Comparison of ENCODE assay signal across 9 cellular contexts in the genomic region with DNA sequence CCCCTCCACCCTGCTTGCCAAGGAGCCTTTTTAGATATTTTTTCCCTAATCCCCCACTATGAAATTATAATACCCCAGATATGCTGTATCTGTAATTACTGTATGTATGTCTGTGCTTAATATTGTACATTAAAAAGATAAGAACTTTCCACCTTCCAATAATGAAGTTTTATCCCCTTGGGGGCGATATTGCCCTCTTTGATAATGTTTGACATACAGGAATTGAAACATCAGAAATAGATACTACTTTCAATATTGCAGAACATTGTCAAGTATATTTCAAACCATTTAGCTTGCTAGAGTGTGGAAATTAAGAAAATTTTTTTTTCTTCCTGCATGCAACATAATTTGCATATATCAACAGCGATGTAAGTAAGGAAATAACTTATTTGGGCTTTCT. TPM values are rescaled to one million over a fixed set of nuclear protein-coding genes. Genes with fewer than 3 reads are reported as not detected.
DNase-seq lines count a peak whose midpoint lies in the region; ATAC-seq lines count a peak whose summit lies in the region.
"Had no signal": no experiment of that assay in that cellular context is flagged by ENCODE, and none has a peak within 500 bp of the region (broad histone marks: within the 10 kb centered on the region; RNA-seq: fewer than 3 reads in every experiment).

No MANE protein-coding gene starts in this region.

- POLR2A ChIA-PET in activated CD8-positive, alpha-beta T cell treated with anti-CD3 and anti-CD28 coated beads, Interleukin-2, amount 10 ng/mL, durations not matched to agents 7 days and 5 days (lab: Charles Lee) = no interaction called here

- no peaks in the 10 kb centered on the region for H3K27me3 Mint-ChIP-seq in activated CD8-positive, alpha-beta T cell treated with anti-CD3 and anti-CD28 coated beads, Interleukin-2, amount 10 ng/mL, durations not matched to agents 7 days and 5 days (ENCODE audit: low read depth)
- no peaks in the 10 kb centered on the region for H3K27me3 Mint-ChIP-seq in naive B cell
- H3K27me3 Mint-ChIP-seq in natural killer cell treated with Interleukin-12 subunit alpha and Interleukin-12 subunit beta and Interleukin-15 and Interleukin-18, amount 100 ng/mL, for 72 hours = no peaks in the 10 kb centered on the region

- no peaks in the 10 kb centered on the region for H3K36me3 Mint-ChIP-seq in activated CD8-positive, alpha-beta T cell treated with anti-CD3 and anti-CD28 coated beads, Interleukin-2, amount 10 ng/mL, durations not matched to agents 7 days and 5 days (ENCODE audit: low read depth)
- no peaks in the 10 kb centered on the region for H3K36me3 Mint-ChIP-seq in naive B cell
- no peaks in the 10 kb centered on the region for H3K36me3 Mint-ChIP-seq in natural killer cell treated with Interleukin-12 subunit alpha and Interleukin-12 subunit beta and Interleukin-15 and Interleukin-18, amount 100 ng/mL, for 72 hours

- no peaks in the 10 kb centered on the region for H3K9me3 Mint-ChIP-seq in activated CD8-positive, alpha-beta T cell treated with anti-CD3 and anti-CD28 coated beads, Interleukin-2, amount 10 ng/mL, durations not matched to agents 7 days and 5 days (ENCODE audit: insufficient read depth)
- H3K9me3 Mint-ChIP-seq in naive B cell = peaks cover 0 to 1% (median 0%) of the 10 kb centered on the region in 7 donors
- no peaks in the 10 kb centered on the region for H3K9me3 Mint-ChIP-seq in natural killer cell treated with Interleukin-12 subunit alpha and Interleukin-12 subunit beta and Interleukin-15 and Interleukin-18, amount 100 ng/mL, for 72 hours

- no peak overlapping the region for H3K27ac Mint-ChIP-seq in activated CD8-positive, alpha-beta T cell treated with anti-CD3 and anti-CD28 coated beads, Interleukin-2, amount 10 ng/mL, durations not matched to agents 7 days and 5 days
- no peak overlapping the region for H3K27ac Mint-ChIP-seq in naive B cell
- H3K27ac Mint-ChIP-seq in natural killer cell treated with Interleukin-12 subunit alpha and Interleukin-12 subunit beta and Interleukin-15 and Interleukin-18, amount 100 ng/mL, for 72 hours = no peak overlapping the region

- H3K4me1 Mint-ChIP-seq in activated CD8-positive, alpha-beta T cell treated with anti-CD3 and anti-CD28 coated beads, Interleukin-2, amount 10 ng/mL, durations not matched to agents 7 days and 5 days (ENCODE audit: low read depth) = peaks cover 19% of the 10 kb centered on the region
- H3K4me1 Mint-ChIP-seq in naive B cell = peaks cover 0 to 31% (median 15%) of the 10 kb centered on the region in 3 donors
- peaks cover 0 to 5% of the 10 kb centered on the region in 2 donors for H3K4me1 Mint-ChIP-seq in natural killer cell treated with Interleukin-12 subunit alpha and Interleukin-12 subunit beta and Interleukin-15 and Interleukin-18, amount 100 ng/mL, for 72 hours (ENCODE audit: low read depth in 2 of 2)

- DNase-seq in activated CD8-positive, alpha-beta T cell treated with anti-CD3 and anti-CD28 coated beads, Interleukin-2, amount 10 ng/mL, durations not matched to agents 7 days and 5 days = peak; percentile 23
- peak; percentile 1 for DNase-seq in naive B cell
- no peak for DNase-seq in GM03348 (ENCODE audit: low spot score)
- DNase-seq in HuH-7.5 (ENCODE audit: low spot score) = no peak
- no peak for DNase-seq in natural killer cell treated with Interleukin-12 subunit alpha and Interleukin-12 subunit beta and Interleukin-15 and Interleukin-18, amount 100 ng/mL, for 72 hours (ENCODE audit: low spot score)
- no peak for DNase-seq in nucleus accumbens (lab: John Stamatoyannopoulos, UW)
- DNase-seq: amygdala had no signal

- ATAC-seq in GM18517 (IDR thresholded peaks at IDR 0.05; ENCODE audit: unreplicated experiment) (peak; percentile 52), HG03280 (IDR thresholded peaks at IDR 0.05; ENCODE audit: unreplicated experiment) (peak; percentile 39), naive B cell (ENCODE audit: low read depth in 2 of 2) (no peak)
- no peak for ATAC-seq in activated CD8-positive, alpha-beta T cell treated with anti-CD3 and anti-CD28 coated beads, Interleukin-2, amount 10 ng/mL, durations not matched to agents 7 days and 5 days
- ATAC-seq in natural killer cell treated with Interleukin-12 subunit alpha and Interleukin-12 subunit beta and Interleukin-15 and Interleukin-18, amount 100 ng/mL, for 72 hours = no peak

- CTCF ChIA-PET in activated CD8-positive, alpha-beta T cell treated with anti-CD3 and anti-CD28 coated beads, Interleukin-2, amount 10 ng/mL, durations not matched to agents 7 days and 5 days (lab: Charles Lee) = interaction anchor here (1.1 to 1.8 kb wide), 4 partner anchors 224 to 442 kb away, joined by 3 to 7 read pairs (median 4); a partner anchor contains a TSS

- no peak overlapping the region for H3K4me3 Mint-ChIP-seq in activated CD8-positive, alpha-beta T cell treated with anti-CD3 and anti-CD28 coated beads, Interleukin-2, amount 10 ng/mL, durations not matched to agents 7 days and 5 days
- H3K4me3 Mint-ChIP-seq in naive B cell = no peak overlapping the region
- H3K4me3 Mint-ChIP-seq in natural killer cell treated with Interleukin-12 subunit alpha and Interleukin-12 subunit beta and Interleukin-15 and Interleukin-18, amount 100 ng/mL, for 72 hours = no peak overlapping the region

RNA-seq across cellular contexts. Expression of a gene that starts 58.9 kb away (rescaled TPM):
- total RNA-seq in activated CD8-positive, alpha-beta T cell treated with anti-CD3 and anti-CD28 coated beads, Interleukin-2, amount 10 ng/mL, durations not matched to agents 7 days and 5 days = 10 to 100 TPM; 14.9 to 18.2 TPM
- 1 to 10 TPM; 3.7 to 9.8 (median 5.4) TPM for polyA plus RNA-seq in naive B cell (ENCODE audit: low read depth in 6 of 6)
- 10 to 100 TPM; 22.1 to 32.9 TPM for total RNA-seq in natural killer cell treated with Interleukin-12 subunit alpha and Interleukin-12 subunit beta and Interleukin-15 and Interleukin-18, amount 100 ng/mL, for 72 hours

Comparison
In these comparisons a context has a peak if more than half of its experiments do, and no peak if none do; other contexts are left out.
1. ATAC-seq: peak in GM18517 (single experiment) and HG03280 (single experiment); none in activated CD8-positive, alpha-beta T cell treated with anti-CD3 and anti-CD28 coated beads, Interleukin-2, amount 10 ng/mL, durations not matched to agents 7 days and 5 days (single experiment), naive B cell (0 of 2) and natural killer cell treated with Interleukin-12 subunit alpha and Interleukin-12 subunit beta and Interleukin-15 and Interleukin-18, amount 100 ng/mL, for 72 hours (0 of 2).
2. DNase-seq: peak in activated CD8-positive, alpha-beta T cell treated with anti-CD3 and anti-CD28 coated beads, Interleukin-2, amount 10 ng/mL, durations not matched to agents 7 days and 5 days (single experiment) and naive B cell (single experiment); none in GM03348 (single experiment), HuH-7.5 (single experiment), natural killer cell treated with Interleukin-12 subunit alpha and Interleukin-12 subunit beta and Interleukin-15 and Interleukin-18, amount 100 ng/mL, for 72 hours (single experiment) and nucleus accumbens (0 of 56).